1 cellular context compared by ENCODE assay signal in genomic region chr7:38330861-38331709, GRCh38.
TF ChIP-seq lines count a peak whose summit lies in the region.

No MANE protein-coding gene starts in this region.

TF ChIP-seq in K562, 482 proteins besides CTCF, POLR2A, EP300 and RAD21 (continued from another document and continues in another):
- TF ChIP-seq, protein P1, sequence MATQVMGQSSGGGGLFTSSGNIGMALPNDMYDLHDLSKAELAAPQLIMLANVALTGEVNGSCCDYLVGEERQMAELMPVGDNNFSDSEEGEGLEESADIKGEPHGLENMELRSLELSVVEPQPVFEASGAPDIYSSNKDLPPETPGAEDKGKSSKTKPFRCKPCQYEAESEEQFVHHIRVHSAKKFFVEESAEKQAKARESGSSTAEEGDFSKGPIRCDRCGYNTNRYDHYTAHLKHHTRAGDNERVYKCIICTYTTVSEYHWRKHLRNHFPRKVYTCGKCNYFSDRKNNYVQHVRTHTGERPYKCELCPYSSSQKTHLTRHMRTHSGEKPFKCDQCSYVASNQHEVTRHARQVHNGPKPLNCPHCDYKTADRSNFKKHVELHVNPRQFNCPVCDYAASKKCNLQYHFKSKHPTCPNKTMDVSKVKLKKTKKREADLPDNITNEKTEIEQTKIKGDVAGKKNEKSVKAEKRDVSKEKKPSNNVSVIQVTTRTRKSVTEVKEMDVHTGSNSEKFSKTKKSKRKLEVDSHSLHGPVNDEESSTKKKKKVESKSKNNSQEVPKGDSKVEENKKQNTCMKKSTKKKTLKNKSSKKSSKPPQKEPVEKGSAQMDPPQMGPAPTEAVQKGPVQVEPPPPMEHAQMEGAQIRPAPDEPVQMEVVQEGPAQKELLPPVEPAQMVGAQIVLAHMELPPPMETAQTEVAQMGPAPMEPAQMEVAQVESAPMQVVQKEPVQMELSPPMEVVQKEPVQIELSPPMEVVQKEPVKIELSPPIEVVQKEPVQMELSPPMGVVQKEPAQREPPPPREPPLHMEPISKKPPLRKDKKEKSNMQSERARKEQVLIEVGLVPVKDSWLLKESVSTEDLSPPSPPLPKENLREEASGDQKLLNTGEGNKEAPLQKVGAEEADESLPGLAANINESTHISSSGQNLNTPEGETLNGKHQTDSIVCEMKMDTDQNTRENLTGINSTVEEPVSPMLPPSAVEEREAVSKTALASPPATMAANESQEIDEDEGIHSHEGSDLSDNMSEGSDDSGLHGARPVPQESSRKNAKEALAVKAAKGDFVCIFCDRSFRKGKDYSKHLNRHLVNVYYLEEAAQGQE (CRISPR knock-in tag; IDR thresholded peaks at IDR 0.05; ENCODE audit: low read depth): no peak
- TF ChIP-seq RHOXF2B (CRISPR knock-in tag; conservative IDR thresholded peaks at IDR 0.05) (no peak), CTBP1 (IDR thresholded peaks at IDR 0.05; ENCODE audit: borderline replicate concordance) (peak; percentile 61; the same call in 1 of the 2 replicates), CHD1 (IDR thresholded peaks at IDR 0.05; ENCODE audit: low read length) (no peak), ZNF76 (CRISPR knock-in tag; IDR thresholded peaks at IDR 0.05; ENCODE audit: borderline replicate concordance) (no peak), HDAC3 (IDR thresholded peaks at IDR 0.05; ENCODE audit: borderline replicate concordance, partially characterized antibody) (no peak), CBFA2T3 (IDR thresholded peaks at IDR 0.05) (no peak), CTCFL (IDR thresholded peaks at IDR 0.05; ENCODE audit: borderline replicate concordance, insufficient read depth, low read depth, low read length, poor library complexity, severe bottlenecking) (peak; percentile 35), ZNF197 (CRISPR knock-in tag; IDR thresholded peaks at IDR 0.05; ENCODE audit: low read depth) (no peak), MCM2 (IDR thresholded peaks at IDR 0.05; ENCODE audit: low read depth) (no peak), MAZ (CRISPR knock-in tag; conservative IDR thresholded peaks at IDR 0.05 in 1 of 2, IDR thresholded peaks at IDR 0.05 in 1 of 2) (peak in 1 of 2 experiments; percentile 46; a peak in 2 of 4 replicates), FOXM1 (IDR thresholded peaks at IDR 0.05; ENCODE audit: low read depth) (no peak), FOXM1 (CRISPR knock-in tag; IDR thresholded peaks at IDR 0.05; ENCODE audit: low read depth) (no peak), ZNF717 (CRISPR knock-in tag; IDR thresholded peaks at IDR 0.05) (no peak), TEAD4 (IDR thresholded peaks at IDR 0.05; ENCODE audit: low read length) (peak; percentile 7; the same call in 1 of the 2 replicates), TEAD4 (CRISPR knock-in tag; IDR thresholded peaks at IDR 0.05; ENCODE audit: borderline replicate concordance) (no peak), EGR1 (conservative IDR thresholded peaks at IDR 0.05) (no peak), ZBTB8A (IDR thresholded peaks at IDR 0.05; ENCODE audit: partially characterized antibody) (no peak), PML (IDR thresholded peaks at IDR 0.05; ENCODE audit: low read length) (no peak), L3MBTL2 (IDR thresholded peaks at IDR 0.05) (peak; percentile 23; the same call in 1 of the 2 replicates), DDX20 (tag; IDR thresholded peaks at IDR 0.05; ENCODE audit: low read depth) (no peak), NELFE (IDR thresholded peaks at IDR 0.05; ENCODE audit: insufficient read depth, insufficient read length) (no peak), MEF2A (IDR thresholded peaks at IDR 0.05; ENCODE audit: control insufficient read depth, low read depth, low read length) (no peak), GATA2 (CRISPR knock-in tag; IDR thresholded peaks at IDR 0.05) (no peak), SLC30A9 (CRISPR knock-in tag; IDR thresholded peaks at IDR 0.05) (no peak), SPI1 (IDR thresholded peaks at IDR 0.05; ENCODE audit: borderline replicate concordance, low read depth, low read length) (peak; percentile 33; the same call in 1 of the 2 replicates), CXXC5 (CRISPR knock-in tag; IDR thresholded peaks at IDR 0.05) (no peak), MXI1 (IDR thresholded peaks at IDR 0.05; ENCODE audit: low read depth, low read length) (no peak), ARNT (IDR thresholded peaks at IDR 0.05) (peak in 1 of 2 experiments; percentile 16; a peak in 1 of 4 replicates), ZFP1 (CRISPR knock-in tag; IDR thresholded peaks at IDR 0.05) (no peak), HNRNPH1 (optimal IDR thresholded peaks at IDR 0.05; ENCODE audit: low read depth, low read length) (no peak), ZNF274 (IDR thresholded peaks at IDR 0.05; ENCODE audit: borderline replicate concordance, low read depth, low read length) (no peak), SRSF1 (IDR thresholded peaks at IDR 0.05; ENCODE audit: low read depth, low read length) (no peak), NRF1 (conservative IDR thresholded peaks at IDR 0.05 in 1 of 2, IDR thresholded peaks at IDR 0.05 in 1 of 2) (peak in 1 of 2 experiments; percentile 39; a peak in 1 of 4 replicates), ZNF79 (CRISPR knock-in tag; IDR thresholded peaks at IDR 0.05; ENCODE audit: low read depth) (no peak), ZNF408 (CRISPR knock-in tag; IDR thresholded peaks at IDR 0.05; ENCODE audit: low read depth) (no peak), RAD51 (IDR thresholded peaks at IDR 0.05; ENCODE audit: borderline replicate concordance, low read depth) (no peak), ZNF584 (CRISPR knock-in tag; IDR thresholded peaks at IDR 0.05; ENCODE audit: low read depth) (no peak), GABPB1 (CRISPR knock-in tag; IDR thresholded peaks at IDR 0.05) (peak; percentile 38; the same call in 1 of the 2 replicates), ZBTB7A (IDR thresholded peaks at IDR 0.05; ENCODE audit: borderline replicate concordance, control insufficient read depth, low read depth, low read length) (no peak; the same call in 1 of the 2 replicates), TAL1 (IDR thresholded peaks at IDR 0.05) (no peak), SP1 (CRISPR knock-in tag; IDR thresholded peaks at IDR 0.05) (no peak), YBX1 (IDR thresholded peaks at IDR 0.05) (no peak), SAFB (IDR thresholded peaks at IDR 0.05; ENCODE audit: borderline replicate concordance, low read depth, low read length) (no peak)
- TF ChIP-seq, protein P2, sequence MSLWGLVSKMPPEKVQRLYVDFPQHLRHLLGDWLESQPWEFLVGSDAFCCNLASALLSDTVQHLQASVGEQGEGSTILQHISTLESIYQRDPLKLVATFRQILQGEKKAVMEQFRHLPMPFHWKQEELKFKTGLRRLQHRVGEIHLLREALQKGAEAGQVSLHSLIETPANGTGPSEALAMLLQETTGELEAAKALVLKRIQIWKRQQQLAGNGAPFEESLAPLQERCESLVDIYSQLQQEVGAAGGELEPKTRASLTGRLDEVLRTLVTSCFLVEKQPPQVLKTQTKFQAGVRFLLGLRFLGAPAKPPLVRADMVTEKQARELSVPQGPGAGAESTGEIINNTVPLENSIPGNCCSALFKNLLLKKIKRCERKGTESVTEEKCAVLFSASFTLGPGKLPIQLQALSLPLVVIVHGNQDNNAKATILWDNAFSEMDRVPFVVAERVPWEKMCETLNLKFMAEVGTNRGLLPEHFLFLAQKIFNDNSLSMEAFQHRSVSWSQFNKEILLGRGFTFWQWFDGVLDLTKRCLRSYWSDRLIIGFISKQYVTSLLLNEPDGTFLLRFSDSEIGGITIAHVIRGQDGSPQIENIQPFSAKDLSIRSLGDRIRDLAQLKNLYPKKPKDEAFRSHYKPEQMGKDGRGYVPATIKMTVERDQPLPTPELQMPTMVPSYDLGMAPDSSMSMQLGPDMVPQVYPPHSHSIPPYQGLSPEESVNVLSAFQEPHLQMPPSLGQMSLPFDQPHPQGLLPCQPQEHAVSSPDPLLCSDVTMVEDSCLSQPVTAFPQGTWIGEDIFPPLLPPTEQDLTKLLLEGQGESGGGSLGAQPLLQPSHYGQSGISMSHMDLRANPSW (CRISPR knock-in tag; IDR thresholded peaks at IDR 0.05): no peak
- TF ChIP-seq, protein P3, sequence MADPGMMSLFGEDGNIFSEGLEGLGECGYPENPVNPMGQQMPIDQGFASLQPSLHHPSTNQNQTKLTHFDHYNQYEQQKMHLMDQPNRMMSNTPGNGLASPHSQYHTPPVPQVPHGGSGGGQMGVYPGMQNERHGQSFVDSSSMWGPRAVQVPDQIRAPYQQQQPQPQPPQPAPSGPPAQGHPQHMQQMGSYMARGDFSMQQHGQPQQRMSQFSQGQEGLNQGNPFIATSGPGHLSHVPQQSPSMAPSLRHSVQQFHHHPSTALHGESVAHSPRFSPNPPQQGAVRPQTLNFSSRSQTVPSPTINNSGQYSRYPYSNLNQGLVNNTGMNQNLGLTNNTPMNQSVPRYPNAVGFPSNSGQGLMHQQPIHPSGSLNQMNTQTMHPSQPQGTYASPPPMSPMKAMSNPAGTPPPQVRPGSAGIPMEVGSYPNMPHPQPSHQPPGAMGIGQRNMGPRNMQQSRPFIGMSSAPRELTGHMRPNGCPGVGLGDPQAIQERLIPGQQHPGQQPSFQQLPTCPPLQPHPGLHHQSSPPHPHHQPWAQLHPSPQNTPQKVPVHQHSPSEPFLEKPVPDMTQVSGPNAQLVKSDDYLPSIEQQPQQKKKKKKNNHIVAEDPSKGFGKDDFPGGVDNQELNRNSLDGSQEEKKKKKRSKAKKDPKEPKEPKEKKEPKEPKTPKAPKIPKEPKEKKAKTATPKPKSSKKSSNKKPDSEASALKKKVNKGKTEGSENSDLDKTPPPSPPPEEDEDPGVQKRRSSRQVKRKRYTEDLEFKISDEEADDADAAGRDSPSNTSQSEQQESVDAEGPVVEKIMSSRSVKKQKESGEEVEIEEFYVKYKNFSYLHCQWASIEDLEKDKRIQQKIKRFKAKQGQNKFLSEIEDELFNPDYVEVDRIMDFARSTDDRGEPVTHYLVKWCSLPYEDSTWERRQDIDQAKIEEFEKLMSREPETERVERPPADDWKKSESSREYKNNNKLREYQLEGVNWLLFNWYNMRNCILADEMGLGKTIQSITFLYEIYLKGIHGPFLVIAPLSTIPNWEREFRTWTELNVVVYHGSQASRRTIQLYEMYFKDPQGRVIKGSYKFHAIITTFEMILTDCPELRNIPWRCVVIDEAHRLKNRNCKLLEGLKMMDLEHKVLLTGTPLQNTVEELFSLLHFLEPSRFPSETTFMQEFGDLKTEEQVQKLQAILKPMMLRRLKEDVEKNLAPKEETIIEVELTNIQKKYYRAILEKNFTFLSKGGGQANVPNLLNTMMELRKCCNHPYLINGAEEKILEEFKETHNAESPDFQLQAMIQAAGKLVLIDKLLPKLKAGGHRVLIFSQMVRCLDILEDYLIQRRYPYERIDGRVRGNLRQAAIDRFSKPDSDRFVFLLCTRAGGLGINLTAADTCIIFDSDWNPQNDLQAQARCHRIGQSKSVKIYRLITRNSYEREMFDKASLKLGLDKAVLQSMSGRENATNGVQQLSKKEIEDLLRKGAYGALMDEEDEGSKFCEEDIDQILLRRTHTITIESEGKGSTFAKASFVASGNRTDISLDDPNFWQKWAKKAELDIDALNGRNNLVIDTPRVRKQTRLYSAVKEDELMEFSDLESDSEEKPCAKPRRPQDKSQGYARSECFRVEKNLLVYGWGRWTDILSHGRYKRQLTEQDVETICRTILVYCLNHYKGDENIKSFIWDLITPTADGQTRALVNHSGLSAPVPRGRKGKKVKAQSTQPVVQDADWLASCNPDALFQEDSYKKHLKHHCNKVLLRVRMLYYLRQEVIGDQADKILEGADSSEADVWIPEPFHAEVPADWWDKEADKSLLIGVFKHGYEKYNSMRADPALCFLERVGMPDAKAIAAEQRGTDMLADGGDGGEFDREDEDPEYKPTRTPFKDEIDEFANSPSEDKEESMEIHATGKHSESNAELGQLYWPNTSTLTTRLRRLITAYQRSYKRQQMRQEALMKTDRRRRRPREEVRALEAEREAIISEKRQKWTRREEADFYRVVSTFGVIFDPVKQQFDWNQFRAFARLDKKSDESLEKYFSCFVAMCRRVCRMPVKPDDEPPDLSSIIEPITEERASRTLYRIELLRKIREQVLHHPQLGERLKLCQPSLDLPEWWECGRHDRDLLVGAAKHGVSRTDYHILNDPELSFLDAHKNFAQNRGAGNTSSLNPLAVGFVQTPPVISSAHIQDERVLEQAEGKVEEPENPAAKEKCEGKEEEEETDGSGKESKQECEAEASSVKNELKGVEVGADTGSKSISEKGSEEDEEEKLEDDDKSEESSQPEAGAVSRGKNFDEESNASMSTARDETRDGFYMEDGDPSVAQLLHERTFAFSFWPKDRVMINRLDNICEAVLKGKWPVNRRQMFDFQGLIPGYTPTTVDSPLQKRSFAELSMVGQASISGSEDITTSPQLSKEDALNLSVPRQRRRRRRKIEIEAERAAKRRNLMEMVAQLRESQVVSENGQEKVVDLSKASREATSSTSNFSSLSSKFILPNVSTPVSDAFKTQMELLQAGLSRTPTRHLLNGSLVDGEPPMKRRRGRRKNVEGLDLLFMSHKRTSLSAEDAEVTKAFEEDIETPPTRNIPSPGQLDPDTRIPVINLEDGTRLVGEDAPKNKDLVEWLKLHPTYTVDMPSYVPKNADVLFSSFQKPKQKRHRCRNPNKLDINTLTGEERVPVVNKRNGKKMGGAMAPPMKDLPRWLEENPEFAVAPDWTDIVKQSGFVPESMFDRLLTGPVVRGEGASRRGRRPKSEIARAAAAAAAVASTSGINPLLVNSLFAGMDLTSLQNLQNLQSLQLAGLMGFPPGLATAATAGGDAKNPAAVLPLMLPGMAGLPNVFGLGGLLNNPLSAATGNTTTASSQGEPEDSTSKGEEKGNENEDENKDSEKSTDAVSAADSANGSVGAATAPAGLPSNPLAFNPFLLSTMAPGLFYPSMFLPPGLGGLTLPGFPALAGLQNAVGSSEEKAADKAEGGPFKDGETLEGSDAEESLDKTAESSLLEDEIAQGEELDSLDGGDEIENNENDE (IDR thresholded peaks at IDR 0.05; ENCODE audit: low read depth, low read length): no peak
- TF ChIP-seq, protein P4, sequence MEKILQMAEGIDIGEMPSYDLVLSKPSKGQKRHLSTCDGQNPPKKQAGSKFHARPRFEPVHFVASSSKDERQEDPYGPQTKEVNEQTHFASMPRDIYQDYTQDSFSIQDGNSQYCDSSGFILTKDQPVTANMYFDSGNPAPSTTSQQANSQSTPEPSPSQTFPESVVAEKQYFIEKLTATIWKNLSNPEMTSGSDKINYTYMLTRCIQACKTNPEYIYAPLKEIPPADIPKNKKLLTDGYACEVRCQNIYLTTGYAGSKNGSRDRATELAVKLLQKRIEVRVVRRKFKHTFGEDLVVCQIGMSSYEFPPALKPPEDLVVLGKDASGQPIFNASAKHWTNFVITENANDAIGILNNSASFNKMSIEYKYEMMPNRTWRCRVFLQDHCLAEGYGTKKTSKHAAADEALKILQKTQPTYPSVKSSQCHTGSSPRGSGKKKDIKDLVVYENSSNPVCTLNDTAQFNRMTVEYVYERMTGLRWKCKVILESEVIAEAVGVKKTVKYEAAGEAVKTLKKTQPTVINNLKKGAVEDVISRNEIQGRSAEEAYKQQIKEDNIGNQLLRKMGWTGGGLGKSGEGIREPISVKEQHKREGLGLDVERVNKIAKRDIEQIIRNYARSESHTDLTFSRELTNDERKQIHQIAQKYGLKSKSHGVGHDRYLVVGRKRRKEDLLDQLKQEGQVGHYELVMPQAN (IDR thresholded peaks at IDR 0.05; ENCODE audit: borderline replicate concordance): 0 out of 2 replicates have a peak, but pooled peaks have one; percentile 35
